In genomic region chrX:57453901-57454300, GRCh38 we compare ENCODE assay signal across 8 cellular contexts.
A peak's percentile ranks its signal among the peaks of the same experiment; 100 is the strongest.
DNase-seq lines count a peak whose midpoint lies in the region; ATAC-seq and TF ChIP-seq lines count a peak whose summit lies in the region.

No MANE protein-coding gene starts in this region.

- dilution Hi-C loops in mammary epithelial cell (cut with HindIII; ENCODE audit: low sequenced_read_pairs): no loop called here

- no peak overlapping the region for H2AFZ ChIP-seq in mammary epithelial cell (ENCODE audit: low read depth, low read length)

- no TSS peak for BruUV-seq in mammary epithelial cell (replicated peaks; lab: Mats Ljungman, UMichigan)

- no peak overlapping the region for H3K4me3 ChIP-seq in left ventricle myocardium inferior
- no peak overlapping the region for H3K4me3 ChIP-seq in HEK293 (ENCODE audit: low read depth, low read length)
- no peak overlapping the region for H3K4me3 ChIP-seq in mammary epithelial cell (replicated peaks in 1 of 3; ENCODE audit: insufficient read depth in 1 of 3, low read depth in 2 of 3, low read length in 3 of 3)
- no peak overlapping the region for H3K4me3 ChIP-seq in mucosa of descending colon
- H3K4me3 ChIP-seq in ascending aorta: no peak overlapping the region

- DNase-seq in left ventricle myocardium inferior (no peak), left ventricle myocardium superior (no peak), NOMO-1 (lab: John Stamatoyannopoulos, UW; ENCODE audit: unreplicated experiment in 2 of 2) (peak; percentile 6 to 8), mammary epithelial cell (peak; percentile 13), mucosa of descending colon (no peak), ascending aorta (ENCODE audit: low spot score in 2 of 2) (no peak)
- DNase-seq in activated CD4-positive, CD25-positive, alpha-beta regulatory T cell treated with anti-CD3 and anti-CD28 coated beads, Interleukin-2, amount 50 U/mL, for 72 hours: no peak

- H3K27ac ChIP-seq in left ventricle myocardium inferior (replicated peaks): no peak overlapping the region
- H3K27ac ChIP-seq in HEK293 (ENCODE audit: extremely low read depth, low read depth, low read length): no peak overlapping the region
- no peak overlapping the region for H3K27ac ChIP-seq in mammary epithelial cell (ENCODE audit: insufficient read depth, low read depth, low read length)
- no peak overlapping the region for H3K27ac ChIP-seq in ascending aorta

- TF ChIP-seq CTCF in left ventricle myocardium inferior (IDR thresholded peaks at IDR 0.05; ENCODE audit: borderline replicate concordance) (peak; percentile 58), HEK293 (tag by site-specific recombination; IDR thresholded peaks at IDR 0.05) (no peak), mammary epithelial cell (conservative IDR thresholded peaks at IDR 0.05 in 1 of 2, IDR thresholded peaks at IDR 0.05 in 1 of 2; ENCODE audit: extremely low read depth in 1 of 2, insufficient read depth in 1 of 2, low read depth in 1 of 2, low read length in 2 of 2) (peak; percentile 54 to 71), mucosa of descending colon (IDR thresholded peaks at IDR 0.05) (no peak), ascending aorta (IDR thresholded peaks at IDR 0.05) (peak in 1 of 3 experiments; percentile 16)

- H3K4me1 ChIP-seq in left ventricle myocardium inferior (no peaks in the 10 kb centered on the region), HEK293 (ENCODE audit: control insufficient read depth, insufficient read depth, low read length) (no peaks in the 10 kb centered on the region), mammary epithelial cell (ENCODE audit: insufficient read depth, low read length) (no peaks in the 10 kb centered on the region), mucosa of descending colon (ENCODE audit: low read depth) (no peaks in the 10 kb centered on the region), ascending aorta (no peaks in the 10 kb centered on the region)

- no peak overlapping the region for H3K9ac ChIP-seq in mammary epithelial cell (ENCODE audit: insufficient read depth, low read length)

- no peaks in the 10 kb centered on the region for H3K36me3 ChIP-seq in left ventricle myocardium inferior
- H3K36me3 ChIP-seq in HEK293 (ENCODE audit: control insufficient read depth in 2 of 2, insufficient read depth in 1 of 2, low read length in 2 of 2): no peaks in the 10 kb centered on the region
- H3K36me3 ChIP-seq in mammary epithelial cell (ENCODE audit: insufficient read depth, low read length): no peaks in the 10 kb centered on the region
- H3K36me3 ChIP-seq in mucosa of descending colon (ENCODE audit: low read depth): no peaks in the 10 kb centered on the region
- H3K36me3 ChIP-seq in ascending aorta: no peaks in the 10 kb centered on the region

- intact Hi-C loops in left ventricle myocardium inferior (cut with micrococcal nuclease) (no loop called here), left ventricle myocardium superior (cut with micrococcal nuclease) (no loop called here), mammary epithelial cell (cut with micrococcal nuclease) (loop anchor here (1.0 to 10.0 kb wide), 3 partner anchors 298 to 649 kb away; no protein-coding TSS in a partner anchor), mucosa of descending colon (cut with DNase I, micrococcal nuclease) (no loop called here), ascending aorta (cut with DNase I) (no loop called here)

- H3K9me3 ChIP-seq in left ventricle myocardium inferior (replicated peaks) (no peaks in the 10 kb centered on the region), HEK293 (ENCODE audit: control insufficient read depth, insufficient read depth, low read depth, low read length) (no peaks in the 10 kb centered on the region), mammary epithelial cell (replicated peaks; ENCODE audit: insufficient read depth, low read length) (peaks cover 4% of the 10 kb centered on the region), mucosa of descending colon (no peaks in the 10 kb centered on the region), ascending aorta (no peaks in the 10 kb centered on the region)

- no peak overlapping the region for H3K4me2 ChIP-seq in mammary epithelial cell (ENCODE audit: insufficient read depth, low read depth, low read length)

- 7% methylated on average over 4 of the region's 4 CpGs for WGBS in mammary epithelial cell (ENCODE audit: low coverage, missing lambda C conversion rate)

- in situ Hi-C loops in mammary epithelial cell (cut with MboI; ENCODE audit: low sequenced_read_pairs in 2 of 2): no loop called here

- ATAC-seq in left ventricle myocardium superior (no peak), mucosa of descending colon (peak; percentile 60)

- H4K20me1 ChIP-seq in mammary epithelial cell (ENCODE audit: insufficient read depth, low read length): no peaks in the 10 kb centered on the region

- H3K27me3 ChIP-seq in left ventricle myocardium inferior (ENCODE audit: low read depth) (no peaks in the 10 kb centered on the region), mammary epithelial cell (ENCODE audit: insufficient read depth, low read length) (peaks cover 1% of the 10 kb centered on the region), ascending aorta (no peaks in the 10 kb centered on the region)

- CTCF ChIA-PET in HEK293 (lab: Yijun Ruan, JAX) (interaction anchor here (0.6 to 1.2 kb wide), 11 partner anchors 10 to 1756 kb away, joined by 3 to 6 read pairs (median 3); no protein-coding TSS in a partner anchor), mammary epithelial cell (lab: Charles Lee; ENCODE audit: low non-redundant PET) (no interaction called here)

- no peaks in the 10 kb centered on the region for H3K79me2 ChIP-seq in mammary epithelial cell (ENCODE audit: insufficient read depth, low read length)

- POLR2A ChIA-PET in HEK293 (lab: Yijun Ruan, JAX): no interaction called here

TF ChIP-seq in HEK293, 187 proteins besides CTCF, POLR2A, EP300 and RAD21:
- TF ChIP-seq ZBTB49 (tag by site-specific recombination; IDR thresholded peaks at IDR 0.05; ENCODE audit: low read depth) (no peak), ZNF654 (tag by site-specific recombination; IDR thresholded peaks at IDR 0.05; ENCODE audit: low read depth) (peak; percentile 18; the same call in 1 of the 2 replicates), WT1 (tag by site-specific recombination; IDR thresholded peaks at IDR 0.05) (no peak)

Comparison
In these comparisons a context has a peak if more than half of its experiments do, and no peak if none do; other contexts are left out.
1. DNase-seq: peak in NOMO-1 (2 of 2) and mammary epithelial cell (single experiment); none in left ventricle myocardium inferior (single experiment), left ventricle myocardium superior (single experiment), mucosa of descending colon (0 of 3), ascending aorta (0 of 2) and activated CD4-positive, CD25-positive, alpha-beta regulatory T cell treated with anti-CD3 and anti-CD28 coated beads, Interleukin-2, amount 50 U/mL, for 72 hours (single experiment).
2. CTCF ChIP-seq: peak in left ventricle myocardium inferior (single experiment) and mammary epithelial cell (2 of 2); none in HEK293 (single experiment) and mucosa of descending colon (single experiment).